Comparison of ENCODE assay signal across 24 cellular contexts in genomic region chrX:19410259-19410658, GRCh38.
DNase-seq lines count a peak whose midpoint lies in the region; ATAC-seq, FAIRE-seq and TF ChIP-seq lines count a peak whose summit lies in the region.
"Had no signal": no experiment of that assay in that cellular context is flagged by ENCODE, and none has a peak within 500 bp of the region (broad histone marks: within the 10 kb centered on the region; RNA-seq: fewer than 3 reads in every experiment).

No MANE protein-coding gene starts in this region.

- peak; percentile 48 for DNase-seq in GM23338 (ENCODE audit: low spot score)
- peak; percentile 6 for DNase-seq in SK-MEL-5 (ENCODE audit: low read depth, low spot score)
- DNase-seq in bronchial epithelial cell (ENCODE audit: low read depth): peak; percentile 5
- peak; percentile 6 for DNase-seq in iPS-NIHi11 (ENCODE audit: low spot score)
- no peak for DNase-seq in GM10266 (ENCODE audit: extremely low spot score)
- DNase-seq in KG1 (lab: John Stamatoyannopoulos, UW): no peak
- DNase-seq in omental fat pad (ENCODE audit: low spot score): no peak
- DNase-seq in sigmoid colon: no peak
- DNase-seq: ACHN; BE2C; C1 segment of cervical spinal cord; CD4-positive, CD25-positive, alpha-beta regulatory T cell; CD8-positive, alpha-beta memory T cell; COR-L47; DMS 273 treated with DMSO at 0.1 percent for 48 hours; DMS53; DND-41; EL; GOT3; IMR-90; KBM-7 had no signal

- H2AFZ ChIP-seq in GM23338: no peak overlapping the region

- no peak for TF ChIP-seq EP300 in sigmoid colon (IDR thresholded peaks at IDR 0.05)

- H3F3A ChIP-seq in GM23338 (replicated peaks; ENCODE audit: low read depth): no peaks in the 10 kb centered on the region

- no peak overlapping the region for H3K27ac Mint-ChIP-seq in GM23338
- H3K27ac Mint-ChIP-seq: CD4-positive, CD25-positive, alpha-beta regulatory T cell; CD8-positive, alpha-beta memory T cell had no signal

- H3K4me1 Mint-ChIP-seq in GM23338: no peaks in the 10 kb centered on the region
- H3K4me1 Mint-ChIP-seq: CD4-positive, CD25-positive, alpha-beta regulatory T cell; CD8-positive, alpha-beta memory T cell had no signal

- no peaks in the 10 kb centered on the region for H3K9me3 ChIP-seq in sigmoid colon
- H3K9me3 ChIP-seq: BE2C, HAP-1 had no signal

- in situ Hi-C loops in SK-MEL-5 (cut with HindIII; ENCODE audit: low pct_unique_long_range_greater_than_20kb, low sequenced_read_pairs): no loop called here

- H3K36me3 Mint-ChIP-seq in GM23338 (ENCODE audit: low read depth): no peaks in the 10 kb centered on the region; the same call in 2 of the 3 replicates
- H3K36me3 Mint-ChIP-seq: CD4-positive, CD25-positive, alpha-beta regulatory T cell had no signal

- peak; percentile 77 for ATAC-seq in GM23338
- ATAC-seq in omental fat pad (ENCODE audit: low FRiP score): no peak

- no peak overlapping the region for H3K4me3 ChIP-seq in GM23338
- H3K4me3 ChIP-seq in bronchial epithelial cell (ENCODE audit: low read depth, low read length): no peak overlapping the region
- no peak overlapping the region for H3K4me3 ChIP-seq in sigmoid colon
- H3K4me3 ChIP-seq: HAP-1 had no signal

- H3K36me3 ChIP-seq in GM23338 (ENCODE audit: insufficient read depth) (no peaks in the 10 kb centered on the region), bronchial epithelial cell (ENCODE audit: control insufficient read depth, insufficient read depth, low read length) (no peaks in the 10 kb centered on the region), sigmoid colon (no peaks in the 10 kb centered on the region)
- H3K36me3 ChIP-seq: BE2C had no signal

- H3K27me3 Mint-ChIP-seq in GM23338 (ENCODE audit: insufficient read depth, low read depth, poor library complexity): peaks cover 1% of the 10 kb centered on the region
- H3K27me3 Mint-ChIP-seq: CD4-positive, CD25-positive, alpha-beta regulatory T cell had no signal

- TF ChIP-seq POLR2A in sigmoid colon (IDR thresholded peaks at IDR 0.05): no peak

- no peaks in the 10 kb centered on the region for H3K27me3 ChIP-seq in GM23338 (ENCODE audit: insufficient read depth)
- no peaks in the 10 kb centered on the region for H3K27me3 ChIP-seq in bronchial epithelial cell (ENCODE audit: control insufficient read depth, insufficient read depth, low read length)
- no peaks in the 10 kb centered on the region for H3K27me3 ChIP-seq in sigmoid colon
- H3K27me3 ChIP-seq: BE2C had no signal

- TF ChIP-seq CTCF in GM23338 (conservative IDR thresholded peaks at IDR 0.05; ENCODE audit: low read depth in 2 of 2): no peak
- no peak for TF ChIP-seq CTCF in bronchial epithelial cell (IDR thresholded peaks at IDR 0.05; ENCODE audit: insufficient read depth, low read length, severe bottlenecking)
- no peak for TF ChIP-seq CTCF in GM10266 (IDR thresholded peaks at IDR 0.05; ENCODE audit: control insufficient read depth, insufficient read depth, low read depth, missing control alignments)
- no peak for TF ChIP-seq CTCF in omental fat pad (IDR thresholded peaks at IDR 0.05)
- no peak for TF ChIP-seq CTCF in sigmoid colon (IDR thresholded peaks at IDR 0.05)

- no peaks in the 10 kb centered on the region; the same call in 1 of the 3 replicates for H3K9me3 Mint-ChIP-seq in GM23338

- H3K27ac ChIP-seq in GM23338 (ENCODE audit: low read depth) (no peak overlapping the region), sigmoid colon (no peak overlapping the region)

- 93 to 98% methylated on average over 2 of the region's 2 CpGs for WGBS in sigmoid colon, 2 donors

- H3K4me1 ChIP-seq in GM23338 (ENCODE audit: insufficient read depth) (no peaks in the 10 kb centered on the region), sigmoid colon (no peaks in the 10 kb centered on the region)
- H3K4me1 ChIP-seq: BE2C, HAP-1 had no signal

- intact Hi-C loops in sigmoid colon (cut with DNase I): no loop called here

- no peaks in the 10 kb centered on the region for H3K9me2 ChIP-seq in GM23338 (ENCODE audit: insufficient read depth)

- no peak for FAIRE-seq in bronchial epithelial cell (lab: Jason Lieb, UNC)
- FAIRE-seq: GM12892, GM18507 had no signal

- H3K4me2 ChIP-seq in GM23338: no peak overlapping the region

- H3K4me3 Mint-ChIP-seq in GM23338: no peak overlapping the region
- H3K4me3 Mint-ChIP-seq: CD4-positive, CD25-positive, alpha-beta regulatory T cell; CD8-positive, alpha-beta memory T cell had no signal

- no peaks in the 10 kb centered on the region for H4K20me1 ChIP-seq in GM23338 (replicated peaks; ENCODE audit: insufficient read depth)

- H3K79me2 ChIP-seq in GM23338 (replicated peaks; ENCODE audit: insufficient read depth): no peaks in the 10 kb centered on the region

TF ChIP-seq in GM23338, 12 proteins besides CTCF, POLR2A, EP300 and RAD21:
- TF ChIP-seq EZH2phosphoT487 (IDR thresholded peaks at IDR 0.05; ENCODE audit: unreplicated experiment) (no peak), ZNF331 (CRISPR knock-in tag; IDR thresholded peaks at IDR 0.05; ENCODE audit: low read depth) (no peak)

Comparison
In these comparisons a context has a peak if more than half of its experiments do, and no peak if none do; other contexts are left out.
1. DNase-seq: peak in GM23338 (single experiment), SK-MEL-5 (single experiment), bronchial epithelial cell (single experiment) and iPS-NIHi11 (single experiment); none in GM10266 (single experiment), KG1 (single experiment), omental fat pad (single experiment) and sigmoid colon (single experiment).